9 cellular contexts compared by ENCODE assay signal in the genomic region with DNA sequence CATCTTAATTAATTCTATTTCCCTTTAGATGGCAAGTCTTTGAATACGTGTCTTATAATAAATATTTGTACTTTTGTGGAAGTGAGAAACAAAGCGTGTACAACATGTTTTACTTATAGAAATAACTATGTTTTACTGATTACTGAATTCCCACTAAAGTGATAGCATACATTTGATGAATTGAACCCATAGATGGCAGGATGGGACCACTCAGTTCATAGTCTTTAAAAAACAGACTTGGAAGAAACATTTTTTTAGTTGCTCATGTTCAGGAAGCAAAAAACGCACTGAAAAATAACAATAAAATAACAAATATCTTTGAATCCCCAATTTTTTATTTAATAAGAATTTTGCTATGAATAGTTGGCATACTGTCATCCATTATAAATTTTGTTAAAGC.
A peak's percentile ranks its signal among the peaks of the same experiment; 100 is the strongest.
DNase-seq lines count a peak whose midpoint lies in the region; ATAC-seq and TF ChIP-seq lines count a peak whose summit lies in the region.
"Had no signal": no experiment of that assay in that cellular context is flagged by ENCODE, and none has a peak within 500 bp of the region (broad histone marks: within the 10 kb centered on the region; RNA-seq: fewer than 3 reads in every experiment).

No MANE protein-coding gene starts in this region.

- intact Hi-C loops in dorsolateral prefrontal cortex (cut with DNase I) = loop anchor here in 1 of 2 donors (10.0 kb wide), 1 partner anchor 447 kb away; no protein-coding TSS in a partner anchor
- intact Hi-C loops in Calu3 (cut with micrococcal nuclease; ENCODE audit: unreplicated experiment) = loop anchor here (1.0 kb wide), 1 partner anchor 449 kb away; no protein-coding TSS in a partner anchor

- H4K20me1 ChIP-seq in osteoblast (ENCODE audit: insufficient read depth, low read length) = no peaks in the 10 kb centered on the region

- H3K9me3 Mint-ChIP-seq in Calu3 (ENCODE audit: low read depth, unreplicated experiment) = no peaks in the 10 kb centered on the region
- H3K9me3 Mint-ChIP-seq: activated naive CD4-positive, alpha-beta T cell treated with anti-CD3 and anti-CD28 coated beads for 36 hours had no signal

- DNase-seq in GM03348 (ENCODE audit: low spot score) (peak; percentile 19), NCI-H2081 (lab: John Stamatoyannopoulos, UW) (peak; percentile 35 to 69), dorsolateral prefrontal cortex (no peak), osteoblast (ENCODE audit: insufficient read length, low spot score, missing footprints) (no peak), Calu3 (no peak)
- DNase-seq in central memory CD4-positive, alpha-beta T cell = no peak
- DNase-seq: activated naive CD4-positive, alpha-beta T cell treated with anti-CD3 and anti-CD28 coated beads for 36 hours had no signal

- CTCF ChIA-PET in Calu3 (lab: Charles Lee) = no interaction called here

- no peak overlapping the region for H2AFZ ChIP-seq in osteoblast (ENCODE audit: low read length)

- no peak overlapping the region for H3K4me2 ChIP-seq in osteoblast (ENCODE audit: insufficient read depth, low read length)

- H3K4me1 ChIP-seq in osteoblast (ENCODE audit: insufficient read depth, low read length) = no peaks in the 10 kb centered on the region

- H3K4me3 ChIP-seq in dorsolateral prefrontal cortex (no peak overlapping the region), osteoblast (ENCODE audit: insufficient read depth, low read length) (no peak overlapping the region)

- no peaks in the 10 kb centered on the region for H3K4me1 Mint-ChIP-seq in Calu3 (ENCODE audit: low read depth, unreplicated experiment)

- ATAC-seq in HG03442 (IDR thresholded peaks at IDR 0.05; ENCODE audit: unreplicated experiment) = no peak
- no peak for ATAC-seq in GM18517 (IDR thresholded peaks at IDR 0.05; ENCODE audit: unreplicated experiment)

- no peaks in the 10 kb centered on the region for H3K36me3 Mint-ChIP-seq in Calu3 (ENCODE audit: insufficient read depth, unreplicated experiment)

- H3K27me3 ChIP-seq in dorsolateral prefrontal cortex (no peaks in the 10 kb centered on the region), osteoblast (ENCODE audit: insufficient read depth, low read length) (no peaks in the 10 kb centered on the region)

- BruUV-seq in Calu3 (replicated peaks; lab: Mats Ljungman, UMichigan) = no TSS peak

- TF ChIP-seq CTCF in dorsolateral prefrontal cortex (IDR thresholded peaks at IDR 0.05 in 54 of 56, conservative IDR thresholded peaks at IDR 0.05 in 2 of 56; ENCODE audit: low read depth in 1 of 56, partially characterized antibody in 56 of 56) (peak in 53 of 56 donors; percentile 20 to 74 (median 52)), osteoblast (IDR thresholded peaks at IDR 0.05; ENCODE audit: extremely low read depth, low read depth, low read length) (peak; percentile 32), Calu3 (IDR thresholded peaks at IDR 0.05; ENCODE audit: unreplicated experiment) (no peak)

- H3K27ac ChIP-seq in dorsolateral prefrontal cortex (no peak overlapping the region), osteoblast (ENCODE audit: low read depth, low read length) (no peak overlapping the region)

- H3K4me3 Mint-ChIP-seq in Calu3 (ENCODE audit: low read depth, unreplicated experiment) = no peak overlapping the region
- H3K4me3 Mint-ChIP-seq: activated naive CD4-positive, alpha-beta T cell treated with anti-CD3 and anti-CD28 coated beads for 36 hours had no signal

- H3K79me2 ChIP-seq in osteoblast (ENCODE audit: insufficient read depth, low read length) = no peaks in the 10 kb centered on the region

- H3K36me3 ChIP-seq in osteoblast (ENCODE audit: insufficient read depth, low read length) = peaks cover 2% of the 10 kb centered on the region

- H3K27ac Mint-ChIP-seq in Calu3 (ENCODE audit: unreplicated experiment) = no peak overlapping the region
- H3K27ac Mint-ChIP-seq: activated naive CD4-positive, alpha-beta T cell treated with anti-CD3 and anti-CD28 coated beads for 36 hours had no signal

- no peaks in the 10 kb centered on the region for H3K27me3 Mint-ChIP-seq in Calu3 (ENCODE audit: unreplicated experiment)

- H3K9me3 ChIP-seq in osteoblast (ENCODE audit: low read depth, low read length) = no peaks in the 10 kb centered on the region

Comparison
In these comparisons a context has a peak if more than half of its experiments do, and no peak if none do; other contexts are left out.
1. DNase-seq: peak in GM03348 (single experiment) and NCI-H2081 (2 of 2); none in dorsolateral prefrontal cortex (0 of 10), osteoblast (single experiment), Calu3 (single experiment) and central memory CD4-positive, alpha-beta T cell (single experiment).